8 cellular contexts compared by ENCODE assay signal in the genomic region with DNA sequence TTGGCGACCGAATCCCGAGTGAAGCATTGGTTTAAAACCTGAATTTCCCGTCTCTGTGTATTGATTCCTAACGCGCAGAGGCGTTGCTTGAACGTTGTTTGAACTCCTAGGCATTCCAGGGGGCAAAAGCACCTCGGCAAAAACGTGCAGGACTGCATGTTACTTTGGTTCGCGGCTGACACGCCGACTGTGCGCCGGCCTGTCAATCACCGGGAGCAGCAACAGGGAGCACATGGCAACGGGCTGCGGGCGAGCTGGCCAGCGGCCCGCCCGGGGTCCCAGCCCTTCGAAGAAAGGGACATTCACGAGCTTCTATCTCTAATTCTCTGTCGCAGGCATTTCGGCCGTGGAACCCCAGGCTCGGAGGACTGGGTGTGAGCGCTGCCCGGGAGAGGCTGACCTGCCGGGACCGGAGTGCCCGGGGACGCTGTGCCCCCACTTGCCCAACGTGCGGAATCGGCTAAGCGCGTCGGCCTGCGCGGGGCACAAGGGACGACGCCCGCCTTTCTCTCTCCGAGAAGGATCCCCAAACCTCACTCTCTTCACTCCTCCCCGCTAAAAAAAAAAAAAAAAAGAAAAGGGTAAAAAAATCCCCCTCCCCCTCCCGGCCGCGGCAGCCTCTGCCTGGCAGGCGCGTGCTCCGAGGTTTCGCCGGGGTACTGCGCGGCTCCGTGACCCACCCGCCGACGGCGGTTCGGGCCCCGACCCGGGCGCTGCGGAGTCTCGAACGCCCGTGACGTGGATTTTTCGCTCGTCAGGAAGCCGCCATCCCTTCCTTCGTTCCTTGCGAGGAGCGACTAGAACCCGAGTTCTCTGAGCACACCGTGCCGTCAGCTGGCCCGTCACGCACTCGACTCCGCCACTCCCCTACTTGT. TPM values are rescaled to one million over a fixed set of nuclear protein-coding genes. Genes with fewer than 3 reads are reported as not detected.
DNase-seq lines count a peak whose midpoint lies in the region; ATAC-seq, FAIRE-seq and TF ChIP-seq lines count a peak whose summit lies in the region.

No MANE protein-coding gene starts in this region.

- H3K9me3 Mint-ChIP-seq in activated naive CD8-positive, alpha-beta T cell treated with anti-CD3 and anti-CD28 coated beads, Interleukin-2, amount 10 ng/mL, durations not matched to agents 7 days and 5 days: no peaks in the 10 kb centered on the region
- H3K9me3 Mint-ChIP-seq in progenitor cell of endocrine pancreas (ENCODE audit: low read depth): no peaks in the 10 kb centered on the region

- H3K4me3 ChIP-seq in AG09309 (ENCODE audit: control insufficient read depth, low read depth, low read length) (peak overlapping the region; percentile 55), PC-9 (peak overlapping the region; percentile 86), heart right ventricle (peak overlapping the region; percentile 65 to 85 (median 74))

- H3K9me3 ChIP-seq in PC-9 (ENCODE audit: insufficient read depth, low read depth) (no peaks in the 10 kb centered on the region), heart right ventricle (no peaks in the 10 kb centered on the region)

- H2AFZ ChIP-seq in PC-9: peak overlapping the region; percentile 73

- peaks cover 24% of the 10 kb centered on the region for H3F3A ChIP-seq in PC-9 (ENCODE audit: insufficient read depth, low read depth)

- no peaks in the 10 kb centered on the region for H3K27me3 Mint-ChIP-seq in activated naive CD8-positive, alpha-beta T cell treated with anti-CD3 and anti-CD28 coated beads, Interleukin-2, amount 10 ng/mL, durations not matched to agents 7 days and 5 days
- no peaks in the 10 kb centered on the region for H3K27me3 Mint-ChIP-seq in progenitor cell of endocrine pancreas

- FAIRE-seq in GM19239 (lab: Jason Lieb, UNC): no peak

- no peaks in the 10 kb centered on the region for H3K9me2 ChIP-seq in PC-9 (ENCODE audit: insufficient read depth)

- peaks cover 30% of the 10 kb centered on the region for H3K36me3 Mint-ChIP-seq in activated naive CD8-positive, alpha-beta T cell treated with anti-CD3 and anti-CD28 coated beads, Interleukin-2, amount 10 ng/mL, durations not matched to agents 7 days and 5 days
- peaks cover 14% of the 10 kb centered on the region for H3K36me3 Mint-ChIP-seq in progenitor cell of endocrine pancreas (ENCODE audit: insufficient read depth)

- BruUV-seq in PC-9 (replicated peaks; lab: Mats Ljungman, UMichigan): no TSS peak

- DNase-seq in AG09309 (ENCODE audit: low read depth) (no peak), PC-9 (peak; percentile 49 to 84), heart right ventricle (peak; percentile 36 to 55), progenitor cell of endocrine pancreas (ENCODE audit: low spot score, unreplicated experiment) (peak; percentile 76), GM19239 (ENCODE audit: insufficient read length, low spot score) (no peak)
- DNase-seq in activated naive CD8-positive, alpha-beta T cell treated with anti-CD3 and anti-CD28 coated beads, Interleukin-2, amount 10 ng/mL, durations not matched to agents 7 days and 5 days: peak; percentile 70

- peaks cover 55% of the 10 kb centered on the region for H3K79me2 ChIP-seq in PC-9 (ENCODE audit: low read depth)

- peak overlapping the region; percentile 94 for H3K27ac Mint-ChIP-seq in activated naive CD8-positive, alpha-beta T cell treated with anti-CD3 and anti-CD28 coated beads, Interleukin-2, amount 10 ng/mL, durations not matched to agents 7 days and 5 days
- H3K27ac Mint-ChIP-seq in progenitor cell of endocrine pancreas: peak overlapping the region; percentile 99

- no peak for TF ChIP-seq CTCF in AG09309 (IDR thresholded peaks at IDR 0.05; ENCODE audit: control insufficient read depth, insufficient read depth, low read depth, low read length, missing control alignments)
- TF ChIP-seq CTCF in PC-9 (conservative IDR thresholded peaks at IDR 0.05): no peak
- TF ChIP-seq CTCF in heart right ventricle (IDR thresholded peaks at IDR 0.05): no peak
- no peak for TF ChIP-seq CTCF in progenitor cell of endocrine pancreas (IDR thresholded peaks at IDR 0.05; ENCODE audit: unreplicated experiment)

- H3K4me3 Mint-ChIP-seq in activated naive CD8-positive, alpha-beta T cell treated with anti-CD3 and anti-CD28 coated beads, Interleukin-2, amount 10 ng/mL, durations not matched to agents 7 days and 5 days: peak overlapping the region; percentile 97
- peak overlapping the region; percentile 82 for H3K4me3 Mint-ChIP-seq in progenitor cell of endocrine pancreas (ENCODE audit: low read depth)

- peak overlapping the region; percentile 83 for H3K27ac ChIP-seq in PC-9
- H3K27ac ChIP-seq in heart right ventricle: peak overlapping the region; percentile 85 to 97 (median 94)

- intact Hi-C loops in PC-9 (cut with micrococcal nuclease; ENCODE audit: unreplicated experiment): loop anchor here (2.0 to 5.0 kb wide), 3 partner anchors 270 to 925 kb away; no protein-coding TSS in a partner anchor
- intact Hi-C loops in heart right ventricle (cut with DNase I): loop anchor here in 8 of 10 donors (1.0 to 10.0 kb wide), 20 partner anchors 35 to 715 kb away; no protein-coding TSS in a partner anchor

- peaks cover 24% of the 10 kb centered on the region for H3K4me1 Mint-ChIP-seq in activated naive CD8-positive, alpha-beta T cell treated with anti-CD3 and anti-CD28 coated beads, Interleukin-2, amount 10 ng/mL, durations not matched to agents 7 days and 5 days
- H3K4me1 Mint-ChIP-seq in progenitor cell of endocrine pancreas (ENCODE audit: low read depth): peaks cover 28% of the 10 kb centered on the region

- CTCF ChIA-PET in PC-9 (lab: Charles Lee): interaction anchor here (0.7 kb wide), 1 partner anchor 264 kb away, joined by 8 read pairs; no protein-coding TSS in a partner anchor

- peak overlapping the region; percentile 91 for H3K4me2 ChIP-seq in PC-9

- POLR2A ChIA-PET in PC-9 (lab: Charles Lee; ENCODE audit: unreplicated experiment): interaction anchor here (0.8 kb wide), 1 partner anchor 10 kb away, joined by 5 read pairs; no protein-coding TSS in a partner anchor
- POLR2A ChIA-PET in activated naive CD8-positive, alpha-beta T cell treated with anti-CD3 and anti-CD28 coated beads, Interleukin-2, amount 10 ng/mL, durations not matched to agents 7 days and 5 days (lab: Charles Lee): interaction anchor here (0.9 to 4.5 kb wide), 10 partner anchors 14 to 220 kb away, joined by 3 to 76 read pairs (median 6); no protein-coding TSS in a partner anchor

- H3K27me3 ChIP-seq in PC-9 (ENCODE audit: insufficient read depth, low read depth) (no peaks in the 10 kb centered on the region), heart right ventricle (peaks cover 0 to 8% (median 0%) of the 10 kb centered on the region in 7 donors)

- peak; percentile 8 for ATAC-seq in GM19043 (IDR thresholded peaks at IDR 0.05; ENCODE audit: low read depth, unreplicated experiment)
- ATAC-seq in HG03439 (IDR thresholded peaks at IDR 0.05; ENCODE audit: unreplicated experiment): peak; percentile 27
- ATAC-seq in activated naive CD8-positive, alpha-beta T cell treated with anti-CD3 and anti-CD28 coated beads, Interleukin-2, amount 10 ng/mL, durations not matched to agents 7 days and 5 days (ENCODE audit: low read depth): peak; percentile 9
- peak; percentile 16 to 69 (median 40) for ATAC-seq in heart right ventricle

- no peaks in the 10 kb centered on the region for H4K20me1 ChIP-seq in PC-9 (ENCODE audit: insufficient read depth)

- H3K36me3 ChIP-seq in PC-9 (ENCODE audit: low read depth) (peaks cover 15% of the 10 kb centered on the region), heart right ventricle (peaks cover 0 to 29% (median 6%) of the 10 kb centered on the region in 9 donors)

- H3K4me1 ChIP-seq in PC-9 (replicated peaks; ENCODE audit: insufficient read depth) (peaks cover 27% of the 10 kb centered on the region), heart right ventricle (peaks cover 0 to 31% (median 11%) of the 10 kb centered on the region in 9 donors)

- 1% methylated on average over 82 to 85 of the region's 85 CpGs for WGBS in heart right ventricle, 2 donors

RNA-seq across cellular contexts. Expression of a gene that starts 0.9 kb away (rescaled TPM):
- total RNA-seq in PC-9 (2021) (13.1 and 18.3 TPM in 2 replicates), heart right ventricle (10 to 100 TPM; 21.6 to 61.7 (median 37.4) TPM), progenitor cell of endocrine pancreas (52.0 and 54.1 TPM in 2 replicates)
- total RNA-seq in activated naive CD8-positive, alpha-beta T cell treated with anti-CD3 and anti-CD28 coated beads, Interleukin-2, amount 10 ng/mL, durations not matched to agents 7 days and 5 days: 10 to 100 TPM; 46.3 to 51.3 TPM
- polyA plus RNA-seq in heart right ventricle: 10 to 100 TPM; 30.2 to 42.2 TPM

Comparison
In these comparisons a context has a peak if more than half of its experiments do, and no peak if none do; other contexts are left out.
1. DNase-seq: peak in PC-9 (2 of 2), activated naive CD8-positive, alpha-beta T cell treated with anti-CD3 and anti-CD28 coated beads, Interleukin-2, amount 10 ng/mL, durations not matched to agents 7 days and 5 days (single experiment), heart right ventricle (2 of 2) and progenitor cell of endocrine pancreas (single experiment); none in AG09309 (single experiment) and GM19239 (single experiment).
2. Peak in every context shown above with its lines, with median percentiles within 50 percentile points of each other: H3K4me3 ChIP-seq and ATAC-seq.